In genomic region chr7:23426876-23427275, GRCh38 we compare ENCODE assay signal across 15 cellular contexts. TPM values are rescaled to one million over a fixed set of nuclear protein-coding genes. Genes with fewer than 3 reads are reported as not detected.
A peak's percentile ranks its signal among the peaks of the same experiment; 100 is the strongest.
DNase-seq lines count a peak whose midpoint lies in the region; TF ChIP-seq lines count a peak whose summit lies in the region.
"Had no signal": no experiment of that assay in that cellular context is flagged by ENCODE, and none has a peak within 500 bp of the region (broad histone marks: within the 10 kb centered on the region; RNA-seq: fewer than 3 reads in every experiment).

No MANE protein-coding gene starts in this region.

- DNase-seq in CMK (ENCODE audit: low read depth): peak; percentile 7
- DNase-seq in Daoy (ENCODE audit: low read depth): peak; percentile 16
- peak; percentile 59 for DNase-seq in OCI-M1 (lab: John Stamatoyannopoulos, UW)
- DNase-seq in erythroblast (lab: John Stamatoyannopoulos, UW): peak; percentile 68 to 84
- DNase-seq in Kasumi-1 (lab: John Stamatoyannopoulos, UW): no peak
- DNase-seq in NCI-H345 treated with DMSO at 0.1 percent for 48 hours (lab: John Stamatoyannopoulos, UW; ENCODE audit: unreplicated experiment): no peak
- DNase-seq in dedifferentiated amniotic fluid mesenchymal stem cell (ENCODE audit: extremely low spot score): no peak
- DNase-seq: CD8-positive, alpha-beta T cell; KBM-7; NCI-H1092 treated with DMSO at 0.1 percent for 48 hours; NCI-H1694; NCI-H2107; NCI-H446; NCI-H774; SHP77 treated with DMSO at 0.1 percent for 48 hours had no signal

- no peak for TF ChIP-seq POLR2A in erythroblast (IDR thresholded peaks at IDR 0.05; ENCODE audit: low read length)

RNA-seq across cellular contexts. Expression of gene IGF2BP3, which starts 43.4 kb away (rescaled TPM):
- total RNA-seq in Daoy (2014; rRNA removed; shearing (Covaris generic)): 277 and 349 TPM in 2 replicates
- total RNA-seq: CD8-positive, alpha-beta T cell had no signal

Comparison
In these comparisons a context has a peak if more than half of its experiments do, and no peak if none do; other contexts are left out.
1. DNase-seq: peak in CMK (single experiment), Daoy (single experiment), OCI-M1 (single experiment) and erythroblast (2 of 2); none in Kasumi-1 (0 of 2), NCI-H345 treated with DMSO at 0.1 percent for 48 hours (single experiment) and dedifferentiated amniotic fluid mesenchymal stem cell (single experiment).